Comparison of ENCODE assay signal across 29 cellular contexts in the genomic region with DNA sequence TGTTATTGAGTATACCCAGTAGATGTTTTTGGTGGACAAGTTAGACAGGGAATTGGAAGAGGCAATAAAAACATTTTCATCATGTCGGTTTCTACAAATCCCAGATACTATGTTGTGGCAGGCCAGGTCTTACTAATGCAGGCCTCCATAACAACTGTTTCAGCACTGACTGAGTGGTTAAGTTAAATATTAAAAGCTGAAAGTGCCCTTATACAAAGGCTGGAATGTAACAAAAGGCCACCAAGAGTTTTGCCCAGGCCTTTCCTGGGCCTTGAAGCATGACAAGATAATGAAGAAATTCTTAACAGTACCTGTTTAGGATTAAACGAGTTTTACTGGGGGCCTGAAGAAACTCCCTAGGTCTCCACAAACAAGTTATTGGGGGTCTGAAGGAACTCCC. TPM values are rescaled to one million over a fixed set of nuclear protein-coding genes. Genes with fewer than 3 reads are reported as not detected.
"Had no signal": no experiment of that assay in that cellular context is flagged by ENCODE, and none has a peak within 500 bp of the region (broad histone marks: within the 10 kb centered on the region; RNA-seq: fewer than 3 reads in every experiment).

No MANE protein-coding gene starts in this region.

- DNase-seq: activated B cell treated with CpG ODN at 0.5 μM for 24 hours; activated CD4-positive, alpha-beta T cell treated with anti-CD3 and anti-CD28 coated beads, Interleukin-2, amount 50 U/mL, for 1 hour; activated CD8-positive, alpha-beta T cell treated with anti-CD3 and anti-CD28 coated beads for 36 hours; activated gamma-delta T cell treated with Interleukin-2 at 50 U/mL for 16 hours; activated naive CD4-positive, alpha-beta T cell treated with anti-CD3 and anti-CD28 coated beads, Interleukin-2, amount 50 U/mL, for 16 hours; activated T-cell treated with anti-CD3 and anti-CD28 coated beads, Interleukin-2, amount 50 U/mL, for 4 hours; amniotic stem cell; brain microvascular endothelial cell; dorsolateral prefrontal cortex; effector memory CD8-positive, alpha-beta T cell; foreskin fibroblast; heart left ventricle; lower lobe of right lung; mesendoderm; natural killer cell; ovary; psoas muscle; spleen; stimulated activated CD4-positive, alpha-beta T cell treated with anti-CD3 and anti-CD28 coated beads, Interleukin-2, amount 100 ng/mL, for 48 hours; stimulated activated naive CD4-positive, alpha-beta T cell treated with Interleukin-2 at 50 U/mL for 16 hours; T-helper 2 cell had no signal

- H3K4me1 ChIP-seq: heart left ventricle, lower lobe of right lung, psoas muscle, right atrium auricular region, spleen, tibial nerve had no signal

- H3K4me3 ChIP-seq: coronary artery, dorsolateral prefrontal cortex, heart left ventricle, lower lobe of right lung, ovary, psoas muscle, right atrium auricular region, spleen, tibial nerve had no signal

- H3K27me3 ChIP-seq: brain microvascular endothelial cell, dorsolateral prefrontal cortex, neutrophil, ovary, right atrium auricular region, spleen, tibial nerve had no signal

- H3K9me3 ChIP-seq: lower lobe of right lung, ovary, psoas muscle had no signal

- H3K27ac ChIP-seq: brain microvascular endothelial cell, coronary artery, dorsolateral prefrontal cortex, heart left ventricle, lower lobe of right lung, neutrophil, ovary, psoas muscle, right atrium auricular region, spleen, tibial nerve had no signal

- H3K36me3 ChIP-seq: brain microvascular endothelial cell, heart left ventricle, lower lobe of right lung, neutrophil, ovary, right atrium auricular region, spleen, tibial nerve had no signal

- ATAC-seq: activated CD8-positive, alpha-beta T cell treated with anti-CD3 and anti-CD28 coated beads for 36 hours; activated T-cell treated with anti-CD3 and anti-CD28 coated beads, Interleukin-2, amount 50 U/mL, for 4 hours; activated T-helper 17 cell treated with anti-CD3 and anti-CD28 coated beads, Interleukin-2, amount 50 U/mL, for 72 hours; effector memory CD8-positive, alpha-beta T cell; esophagus mucosa; heart left ventricle; left lobe of liver; natural killer cell; psoas muscle; SK-N-SH treated with all-trans-retinoic acid at 6 μM for 48 hours had no signal

RNA-seq across cellular contexts. Expression of a gene that starts 29.3 kb away (rescaled TPM):
- total RNA-seq: left lobe of liver had no signal
